ENCODE assay signal across 19 cellular contexts in genomic region chr2:204487447-204488229, GRCh38.
"Had no signal": no experiment of that assay in that cellular context is flagged by ENCODE, and none has a peak within 500 bp of the region (broad histone marks: within the 10 kb centered on the region; RNA-seq: fewer than 3 reads in every experiment).

No MANE protein-coding gene starts in this region.

- H3K36me3 Mint-ChIP-seq: activated naive CD8-positive, alpha-beta T cell treated with anti-CD3 and anti-CD28 coated beads for 36 hours had no signal

- H3K4me3 Mint-ChIP-seq: activated CD4-positive, alpha-beta memory T cell treated with anti-CD3 and anti-CD28 coated beads, Interleukin-2, amount 10 ng/mL, durations not matched to agents 7 days and 5 days; activated CD4-positive, alpha-beta T cell treated with anti-CD3 and anti-CD28 coated beads for 36 hours; activated naive CD8-positive, alpha-beta T cell treated with anti-CD3 and anti-CD28 coated beads for 36 hours; activated T-cell treated with anti-CD3 and anti-CD28 coated beads, Interleukin-2, amount 50 U/mL, for 72 hours; nephron progenitor cell had no signal

- H3K4me1 Mint-ChIP-seq: activated CD4-positive, alpha-beta memory T cell treated with anti-CD3 and anti-CD28 coated beads, Interleukin-2, amount 10 ng/mL, durations not matched to agents 7 days and 5 days; activated CD4-positive, alpha-beta T cell treated with anti-CD3 and anti-CD28 coated beads for 36 hours; activated naive CD8-positive, alpha-beta T cell treated with anti-CD3 and anti-CD28 coated beads for 36 hours; nephron progenitor cell had no signal

- H3K27ac ChIP-seq: coronary artery, left lung, ovary, tibial artery, vagina, WERI-Rb-1 had no signal

- H3K36me3 ChIP-seq: left lung, ovary, tibial artery, vagina, WERI-Rb-1 had no signal

- ATAC-seq: activated CD4-positive, alpha-beta T cell treated with anti-CD3 and anti-CD28 coated beads for 36 hours; activated T-cell treated with anti-CD3 and anti-CD28 coated beads, Interleukin-2, amount 50 U/mL, for 72 hours; left lung had no signal

- H3K9me3 ChIP-seq: left lung, ovary, tibial artery, vagina had no signal

- H3K27ac Mint-ChIP-seq: activated CD4-positive, alpha-beta memory T cell treated with anti-CD3 and anti-CD28 coated beads, Interleukin-2, amount 10 ng/mL, durations not matched to agents 7 days and 5 days; activated CD4-positive, alpha-beta T cell treated with anti-CD3 and anti-CD28 coated beads for 36 hours; activated naive CD8-positive, alpha-beta T cell treated with anti-CD3 and anti-CD28 coated beads for 36 hours; activated T-cell treated with anti-CD3 and anti-CD28 coated beads, Interleukin-2, amount 50 U/mL, for 72 hours; nephron progenitor cell had no signal

- H3K4me3 ChIP-seq: coronary artery, left lung, ovary, skin epidermis, tibial artery, vagina had no signal

- H3K4me1 ChIP-seq: left lung had no signal

- H3K9me3 Mint-ChIP-seq: activated CD4-positive, alpha-beta memory T cell treated with anti-CD3 and anti-CD28 coated beads, Interleukin-2, amount 10 ng/mL, durations not matched to agents 7 days and 5 days; activated naive CD8-positive, alpha-beta T cell treated with anti-CD3 and anti-CD28 coated beads for 36 hours; activated T-cell treated with anti-CD3 and anti-CD28 coated beads, Interleukin-2, amount 50 U/mL, for 72 hours; nephron progenitor cell had no signal

- H3K27me3 ChIP-seq: left lung, ovary, tibial artery, vagina had no signal

- DNase-seq: activated CD4-positive, alpha-beta memory T cell treated with anti-CD3 and anti-CD28 coated beads, Interleukin-2, amount 10 ng/mL, durations not matched to agents 7 days and 5 days; activated CD4-positive, alpha-beta T cell treated with anti-CD3 and anti-CD28 coated beads for 36 hours; activated CD8-positive, alpha-beta memory T cell treated with anti-CD3 and anti-CD28 coated beads, Interleukin-2, amount 50 U/mL, for 4 hours; activated gamma-delta T cell treated with Interleukin-2 at 50 U/mL for 16 hours; activated naive CD8-positive, alpha-beta T cell treated with anti-CD3 and anti-CD28 coated beads for 36 hours; activated T-cell treated with anti-CD3 and anti-CD28 coated beads, Interleukin-2, amount 50 U/mL, for 72 hours; anterior cingulate cortex; effector memory CD4-positive, alpha-beta T cell; head of caudate nucleus; islet precursor cell; left lung; nephron progenitor cell; ovary; retina; tibial artery; WERI-Rb-1 had no signal

- H3K27me3 Mint-ChIP-seq: activated naive CD8-positive, alpha-beta T cell treated with anti-CD3 and anti-CD28 coated beads for 36 hours had no signal
